Comparison of ENCODE assay signal across 31 cellular contexts in the genomic region with DNA sequence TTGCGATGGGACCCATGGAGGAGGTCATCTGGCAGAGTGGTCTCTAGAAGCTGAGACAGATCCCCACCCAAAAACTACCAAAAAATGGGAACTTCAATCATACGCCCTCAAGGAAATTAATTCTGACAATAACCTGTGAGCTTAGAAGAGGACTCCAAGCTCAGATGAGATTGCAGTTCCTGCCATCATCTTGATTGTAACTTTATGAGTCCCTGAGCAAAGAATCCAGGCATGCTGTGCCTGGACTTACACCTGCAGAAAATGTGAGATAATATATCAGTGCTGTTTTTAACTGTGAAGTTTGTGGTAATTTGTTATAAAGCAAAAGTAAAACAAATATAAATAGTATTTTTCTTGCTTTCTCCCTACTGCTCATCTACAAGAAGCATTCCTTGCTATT.
"Had no signal": no experiment of that assay in that cellular context is flagged by ENCODE, and none has a peak within 500 bp of the region (broad histone marks: within the 10 kb centered on the region; RNA-seq: fewer than 3 reads in every experiment).

No MANE protein-coding gene starts in this region.

- ATAC-seq: activated CD8-positive, alpha-beta T cell treated with anti-CD3 and anti-CD28 coated beads for 36 hours; activated T-cell treated with anti-CD3 and anti-CD28 coated beads, Interleukin-2, amount 50 U/mL, for 4 hours; activated T-helper 17 cell treated with anti-CD3 and anti-CD28 coated beads, Interleukin-2, amount 50 U/mL, for 72 hours; foreskin keratinocyte; gastrocnemius medialis; heart left ventricle; WTC11 had no signal

- H3K4me1 Mint-ChIP-seq: activated T-helper 17 cell treated with anti-CD3 and anti-CD28 coated beads, Interleukin-2, amount 50 U/mL, for 72 hours; central memory CD8-positive, alpha-beta T cell; endodermal cell; WTC11 had no signal

- H3K27ac ChIP-seq: brain microvascular endothelial cell, coronary artery, dorsolateral prefrontal cortex, esophagus muscularis mucosa, foreskin keratinocyte, gastrocnemius medialis, heart left ventricle had no signal

- H3K4me3 Mint-ChIP-seq: activated CD8-positive, alpha-beta T cell treated with anti-CD3 and anti-CD28 coated beads for 36 hours; activated naive CD8-positive, alpha-beta T cell; activated T-cell treated with anti-CD3 and anti-CD28 coated beads, Interleukin-2, amount 50 U/mL, for 4 hours; activated T-helper 17 cell treated with anti-CD3 and anti-CD28 coated beads, Interleukin-2, amount 50 U/mL, for 72 hours; central memory CD8-positive, alpha-beta T cell; dendritic cell treated with granulocyte-macrophage colony-stimulating factor and Interleukin-4, amounts not matched to agents 40 ng/mL and 50 ng/mL, for 4 days; endodermal cell; WTC11 had no signal

- FAIRE-seq: astrocyte, bronchial epithelial cell had no signal

- H3K4me3 ChIP-seq: coronary artery, dorsolateral prefrontal cortex, esophagus muscularis mucosa, gastrocnemius medialis, heart left ventricle had no signal

- DNase-seq: activated CD4-positive, alpha-beta T cell treated with anti-CD3 and anti-CD28 coated beads for 1 hour; activated CD4-positive, alpha-beta T cell treated with anti-CD3 and anti-CD28 coated beads for 4 hours; activated CD4-positive, alpha-beta T cell treated with anti-CD3 and anti-CD28 coated beads, Interleukin-2, amount 50 U/mL, for 1 hour; activated CD4-positive, alpha-beta T cell treated with anti-CD3 and anti-CD28 coated beads, Interleukin-2, amount 50 U/mL, for 48 hours; activated CD8-positive, alpha-beta memory T cell treated with anti-CD3 and anti-CD28 coated beads for 24 hours; activated CD8-positive, alpha-beta T cell treated with anti-CD3 and anti-CD28 coated beads for 36 hours; activated effector memory CD4-positive, alpha-beta T cell treated with Interleukin-2 at 50 U/mL for 16 hours; activated gamma-delta T cell treated with Interleukin-2 at 50 U/mL for 16 hours; activated naive CD4-positive, alpha-beta T cell treated with anti-CD3 and anti-CD28 coated beads, Interleukin-2, amount 50 U/mL, for 16 hours; activated naive CD4-positive, alpha-beta T cell treated with Interleukin-2 at 50 U/mL for 16 hours; activated T-cell treated with anti-CD3 and anti-CD28 coated beads, Interleukin-2, amount 50 U/mL, for 4 hours; amniotic stem cell; anterior cingulate cortex; brain microvascular endothelial cell; dorsolateral prefrontal cortex; effector memory CD4-positive, alpha-beta T cell; endodermal cell; foreskin keratinocyte; gastrocnemius medialis; glutamatergic neuron; heart left ventricle; T-helper 2 cell had no signal

- H3K9me3 Mint-ChIP-seq: dendritic cell treated with granulocyte-macrophage colony-stimulating factor and Interleukin-4, amounts not matched to agents 40 ng/mL and 50 ng/mL, for 4 days; endodermal cell had no signal

- H3K27me3 Mint-ChIP-seq: activated CD8-positive, alpha-beta T cell treated with anti-CD3 and anti-CD28 coated beads for 36 hours; activated naive CD8-positive, alpha-beta T cell; activated T-helper 17 cell treated with anti-CD3 and anti-CD28 coated beads, Interleukin-2, amount 50 U/mL, for 72 hours; central memory CD8-positive, alpha-beta T cell had no signal

- H3K27ac Mint-ChIP-seq: activated CD8-positive, alpha-beta T cell treated with anti-CD3 and anti-CD28 coated beads for 36 hours; activated naive CD8-positive, alpha-beta T cell; activated T-helper 17 cell treated with anti-CD3 and anti-CD28 coated beads, Interleukin-2, amount 50 U/mL, for 72 hours; dendritic cell treated with granulocyte-macrophage colony-stimulating factor and Interleukin-4, amounts not matched to agents 40 ng/mL and 50 ng/mL, for 4 days; endodermal cell; WTC11 had no signal

- H3K9me3 ChIP-seq: esophagus muscularis mucosa, gastrocnemius medialis had no signal

- H3K36me3 Mint-ChIP-seq: activated naive CD8-positive, alpha-beta T cell; WTC11 had no signal

- H3K36me3 ChIP-seq: brain microvascular endothelial cell, esophagus muscularis mucosa, gastrocnemius medialis, heart left ventricle had no signal

- H3K27me3 ChIP-seq: brain microvascular endothelial cell, esophagus muscularis mucosa, foreskin keratinocyte, gastrocnemius medialis, heart left ventricle had no signal

- H3K4me1 ChIP-seq: esophagus muscularis mucosa, foreskin keratinocyte, gastrocnemius medialis, heart left ventricle had no signal
